7 cellular contexts compared by ENCODE assay signal in genomic region chr3:119524931-119525662, GRCh38. TPM values are rescaled to one million over a fixed set of nuclear protein-coding genes. Genes with fewer than 3 reads are reported as not detected.
DNase-seq lines count a peak whose midpoint lies in the region; FAIRE-seq and TF ChIP-seq lines count a peak whose summit lies in the region.

No MANE protein-coding gene starts in this region.

- POLR2A ChIA-PET in CD4-positive, alpha-beta memory T cell (lab: Charles Lee; ENCODE audit: partially characterized antibody) = no interaction called here

- H3K79me2 ChIP-seq in OCI-LY3 (ENCODE audit: low read length) (peaks cover 23% of the 10 kb centered on the region), smooth muscle cell (ENCODE audit: low read depth) (no peaks in the 10 kb centered on the region)

- H3K4me3 ChIP-seq in OCI-LY3 (ENCODE audit: low read length) = no peak overlapping the region
- no peak overlapping the region for H3K4me3 ChIP-seq in smooth muscle cell
- no peak overlapping the region for H3K4me3 ChIP-seq in stomach
- no peak overlapping the region for H3K4me3 ChIP-seq in CD4-positive, alpha-beta memory T cell (ENCODE audit: low read length in 2 of 2)

- H3K36me3 ChIP-seq in OCI-LY3 (replicated peaks; ENCODE audit: low read depth, low read length) = peaks cover 89% of the 10 kb centered on the region
- peaks cover 13% of the 10 kb centered on the region for H3K36me3 ChIP-seq in smooth muscle cell (ENCODE audit: low read depth)
- H3K36me3 ChIP-seq in stomach = peaks cover 5 to 52% (median 45%) of the 10 kb centered on the region in 4 donors
- H3K36me3 ChIP-seq in CD4-positive, alpha-beta memory T cell (ENCODE audit: insufficient read depth, low read length) = peaks cover 7% of the 10 kb centered on the region

- WGBS in smooth muscle cell (ENCODE audit: low lambda C conversion rate) = 82% methylated on average over 4 of the region's 4 CpGs
- 64 to 75% (median 67%) methylated on average over 4 of the region's 4 CpGs for whole genome bisulfite sequencing in stomach, 5 donors

- peak; percentile 48 for TF ChIP-seq CTCF in OCI-LY3 (IDR thresholded peaks at IDR 0.05; ENCODE audit: low read depth, low read length)
- peak; percentile 20 for TF ChIP-seq CTCF in smooth muscle cell (IDR thresholded peaks at IDR 0.05; ENCODE audit: borderline replicate concordance, insufficient read depth, poor library complexity, severe bottlenecking)
- peak in 2 of 7 experiments; percentile 20 to 25 for TF ChIP-seq CTCF in stomach (IDR thresholded peaks at IDR 0.05)

- H3F3A ChIP-seq in smooth muscle cell (ENCODE audit: low read depth) = peaks cover 9% of the 10 kb centered on the region

- no peak overlapping the region for H3K9ac ChIP-seq in OCI-LY3 (ENCODE audit: low read length)
- H3K9ac ChIP-seq in smooth muscle cell (ENCODE audit: low read depth) = no peak overlapping the region

- CTCF ChIA-PET in CD4-positive, alpha-beta memory T cell (lab: Charles Lee; ENCODE audit: partially characterized antibody) = no interaction called here

- no peak overlapping the region for H3K27ac Mint-ChIP-seq in CD4-positive, alpha-beta memory T cell

- H3K4me2 ChIP-seq in OCI-LY3 (ENCODE audit: low read length) (no peak overlapping the region), smooth muscle cell (no peak overlapping the region)

- FAIRE-seq in GM12891 (lab: Jason Lieb, UNC) = peak; percentile 33

- no peak for TF ChIP-seq POLR2A in GM12891 (IDR thresholded peaks at IDR 0.05; ENCODE audit: low read depth, low read length)
- no peak for TF ChIP-seq POLR2A in stomach (IDR thresholded peaks at IDR 0.05)

- H3K27ac ChIP-seq in OCI-LY3 (ENCODE audit: low read length) (no peak overlapping the region), smooth muscle cell (ENCODE audit: low read depth) (peak overlapping the region; percentile 7), stomach (peak overlapping the region in 1 of 5 donors; percentile 40)
- no peak overlapping the region for H3K27ac ChIP-seq in CD4-positive, alpha-beta memory T cell (ENCODE audit: low read depth, low read length)

- H3K27me3 Mint-ChIP-seq in CD4-positive, alpha-beta memory T cell = no peaks in the 10 kb centered on the region

- no peak overlapping the region for H2AFZ ChIP-seq in OCI-LY3 (ENCODE audit: low read depth, low read length)
- H2AFZ ChIP-seq in smooth muscle cell (ENCODE audit: low read depth) = no peak overlapping the region

- peak overlapping the region in 1 of 8 donors; percentile 0 for H3K4me3 Mint-ChIP-seq in CD4-positive, alpha-beta memory T cell

- H3K27me3 ChIP-seq in OCI-LY3 (ENCODE audit: low read depth, low read length) (no peaks in the 10 kb centered on the region), smooth muscle cell (ENCODE audit: low read depth) (no peaks in the 10 kb centered on the region), stomach (no peaks in the 10 kb centered on the region)
- no peaks in the 10 kb centered on the region for H3K27me3 ChIP-seq in CD4-positive, alpha-beta memory T cell (ENCODE audit: insufficient read depth, low read length)

- peaks cover 54 to 55% of the 10 kb centered on the region in 2 donors for H3K36me3 Mint-ChIP-seq in CD4-positive, alpha-beta memory T cell

- H3K4me1 ChIP-seq in OCI-LY3 (ENCODE audit: low read length) (0 out of 2 replicates have a peak, but pooled peaks cover 3% of the 10 kb centered on the region), smooth muscle cell (ENCODE audit: low read depth) (no peaks in the 10 kb centered on the region), stomach (peaks cover 0 to 6% (median 2%) of the 10 kb centered on the region in 4 donors)
- no peaks in the 10 kb centered on the region for H3K4me1 ChIP-seq in CD4-positive, alpha-beta memory T cell (ENCODE audit: insufficient read depth, low read length)

- DNase-seq in GM12891 (ENCODE audit: insufficient read length, low spot score) (no peak), fibroblast of peridontal ligament (ENCODE audit: extremely low read depth) (peak; percentile 54), smooth muscle cell (lab: John Stamatoyannopoulos, UW; ENCODE audit: unreplicated experiment) (no peak), NOMO-1 treated with DMSO at 0.1 percent for 48 hours (lab: John Stamatoyannopoulos, UW; ENCODE audit: unreplicated experiment) (no peak), stomach (no peak)
- no peak for DNase-seq in CD4-positive, alpha-beta memory T cell

- H4K20me1 ChIP-seq in OCI-LY3 (ENCODE audit: insufficient read depth, low read length) (no peaks in the 10 kb centered on the region), smooth muscle cell (ENCODE audit: low read depth) (no peaks in the 10 kb centered on the region)

- peaks cover 0 to 1% (median 0%) of the 10 kb centered on the region in 4 donors for H3K4me1 Mint-ChIP-seq in CD4-positive, alpha-beta memory T cell

- intact Hi-C loops in stomach (cut with DNase I; ENCODE audit: low total_unique reads) = no loop called here
- intact Hi-C loops in CD4-positive, alpha-beta memory T cell (cut with micrococcal nuclease) = no loop called here

- H3K9me3 Mint-ChIP-seq in CD4-positive, alpha-beta memory T cell = peaks cover 0 to 4% (median 0%) of the 10 kb centered on the region in 8 donors

- no peak for TF ChIP-seq EP300 in stomach (IDR thresholded peaks at IDR 0.05)

- H3K9me3 ChIP-seq in OCI-LY3 (ENCODE audit: insufficient read depth, low read length) = no peaks in the 10 kb centered on the region
- H3K9me3 ChIP-seq in smooth muscle cell (replicated peaks; ENCODE audit: low read depth) = no peaks in the 10 kb centered on the region
- no peaks in the 10 kb centered on the region for H3K9me3 ChIP-seq in stomach
- no peaks in the 10 kb centered on the region for H3K9me3 ChIP-seq in CD4-positive, alpha-beta memory T cell (ENCODE audit: control insufficient read depth in 1 of 2, low read length in 2 of 2)

TF ChIP-seq in GM12891, 5 proteins besides CTCF, POLR2A, EP300 and RAD21:
- TF ChIP-seq TAF1 (IDR thresholded peaks at IDR 0.05; ENCODE audit: low read depth, low read length) = no peak
- TF ChIP-seq POU2F2 (IDR thresholded peaks at IDR 0.05; ENCODE audit: low read depth, low read length) = no peak
- TF ChIP-seq PAX5 (IDR thresholded peaks at IDR 0.05; ENCODE audit: insufficient read depth, low read length, severe bottlenecking) = no peak
- TF ChIP-seq SPI1 (IDR thresholded peaks at IDR 0.05; ENCODE audit: low read depth, low read length) = no peak
- TF ChIP-seq POLR2AphosphoS5 (IDR thresholded peaks at IDR 0.05; ENCODE audit: low read depth, low read length) = no peak

RNA-seq across cellular contexts. Expression of gene TIMMDC1, which starts 26.8 kb away (rescaled TPM):
- 36.8 TPM for polyA plus RNA-seq in GM12891 (2012; ENCODE audit: low read depth, missing spikeins)
- total RNA-seq in smooth muscle cell (66.1 and 83.8 TPM in 2 replicates), stomach (100 to 1,000 TPM in 1 of 5 donors, 10 to 100 TPM in 4; 26.3 to 165 (median 75.8) TPM)
- polyA plus RNA-seq in smooth muscle cell (145 and 156 TPM in 2 replicates), stomach (10 to 100 TPM; 55.5 to 66.6 (median 62.6) TPM)
- total RNA-seq in CD4-positive, alpha-beta memory T cell = 10 to 100 TPM; 72.3 to 80.9 TPM
- 10 to 100 TPM; 72.2 to 75.2 TPM for polyA plus RNA-seq in CD4-positive, alpha-beta memory T cell

RNA-seq across cellular contexts. Expression of gene CD80, which starts 34.3 kb away (rescaled TPM):
- 38.7 TPM for polyA plus RNA-seq in GM12891 (2012; ENCODE audit: low read depth, missing spikeins)
- total RNA-seq in smooth muscle cell (0.04 TPM in 1 of 2 replicates, not detected in the other), stomach (1 to 10 TPM in 2 of 5 donors, under 1 TPM in 2, not detected in 1; 0.14 to 9.9 (median 1.4) TPM)
- polyA plus RNA-seq in smooth muscle cell (not detected in 2 replicates), stomach (under 1 TPM in 2 of 3 donors, not detected in 1; 0.19 to 0.25 TPM)
- under 1 TPM; 0.42 to 0.44 TPM for total RNA-seq in CD4-positive, alpha-beta memory T cell
- polyA plus RNA-seq in CD4-positive, alpha-beta memory T cell = 1 to 10 TPM in 1 of 2 donors, not detected in 1; 1.6 TPM

RNA-seq across cellular contexts. Expression of gene ADPRH, which starts 54.2 kb away (rescaled TPM):
- polyA plus RNA-seq in GM12891 (2012; ENCODE audit: low read depth, missing spikeins) = 18.0 TPM
- total RNA-seq in smooth muscle cell = 1.3 and 3.3 TPM in 2 replicates
- 2.2 and 2.9 TPM in 2 replicates for polyA plus RNA-seq in smooth muscle cell
- total RNA-seq in stomach = 10 to 100 TPM in 1 of 5 donors, 1 to 10 TPM in 2, under 1 TPM in 1, not detected in 1; 0.89 to 21.4 (median 2.8) TPM
- 1 to 10 TPM; 1.8 to 3.7 (median 2.5) TPM for polyA plus RNA-seq in stomach
- total RNA-seq in CD4-positive, alpha-beta memory T cell = 1 to 10 TPM; 1.2 to 1.4 TPM
- polyA plus RNA-seq in CD4-positive, alpha-beta memory T cell = 1 to 10 TPM; 2.1 to 3.4 TPM

RNA-seq across cellular contexts. Expression of gene POGLUT1, which starts 56.3 kb away (rescaled TPM):
- polyA plus RNA-seq in GM12891 (2012; ENCODE audit: low read depth, missing spikeins) = 11.5 TPM
- total RNA-seq in smooth muscle cell (14.6 and 21.1 TPM in 2 replicates), stomach (10 to 100 TPM; 15.2 to 42.3 (median 29.0) TPM)
- polyA plus RNA-seq in smooth muscle cell (12.1 and 15.4 TPM in 2 replicates), stomach (1 to 10 TPM; 2.3 to 6.3 (median 3.2) TPM)
- total RNA-seq in CD4-positive, alpha-beta memory T cell = 10 to 100 TPM; 39.5 to 40.2 TPM
- polyA plus RNA-seq in CD4-positive, alpha-beta memory T cell = 10 to 100 TPM; 37.6 to 51.1 TPM
